23 cellular contexts compared by ENCODE assay signal in genomic region chr10:71539564-71540118, GRCh38.
"Had no signal": no experiment of that assay in that cellular context is flagged by ENCODE, and none has a peak within 500 bp of the region (broad histone marks: within the 10 kb centered on the region; RNA-seq: fewer than 3 reads in every experiment).

No MANE protein-coding gene starts in this region.

- H3K27me3 ChIP-seq: dorsolateral prefrontal cortex, gastrocnemius medialis, heart right ventricle, left lung, pancreas, uterus had no signal

- H3K4me1 Mint-ChIP-seq: immature natural killer cell, memory B cell, natural killer cell had no signal

- H3K36me3 Mint-ChIP-seq: immature natural killer cell, memory B cell, mesothelial cell of epicardium, natural killer cell had no signal

- H3K4me1 ChIP-seq: gastrocnemius medialis, left lung, lower lobe of right lung, pancreas, uterus had no signal

- H3K27ac Mint-ChIP-seq: immature natural killer cell, memory B cell, mesothelial cell of epicardium, natural killer cell, progenitor cell of endocrine pancreas had no signal

- FAIRE-seq: endometrium, pancreas, small intestine had no signal

- H3K9me3 Mint-ChIP-seq: immature natural killer cell, memory B cell, mesothelial cell of epicardium, natural killer cell, neural crest cell had no signal

- H3K27ac ChIP-seq: dorsolateral prefrontal cortex, gastrocnemius medialis, heart right ventricle, left lung, lower lobe of right lung, pancreas, uterus had no signal

- DNase-seq: cortex of kidney; dorsolateral prefrontal cortex; effector CD8-positive, alpha-beta T cell; gastrocnemius medialis; heart right ventricle; hypothalamus; immature natural killer cell; lower lobe of right lung; natural killer cell; occipital lobe; pancreas; small intestine; stimulated activated CD4-positive, alpha-beta T cell treated with anti-CD3 and anti-CD28 coated beads, Interleukin-2, amount 100 ng/mL, for 48 hours; stimulated activated naive CD4-positive, alpha-beta T cell treated with Interleukin-2 at 50 U/mL for 16 hours; trophoblast cell; uterus had no signal

- H3K4me3 ChIP-seq: dorsolateral prefrontal cortex, gastrocnemius medialis, heart right ventricle, left lung, lower lobe of right lung, pancreas, uterus had no signal

- H3K9me3 ChIP-seq: gastrocnemius medialis, heart right ventricle, left lung, lower lobe of right lung, pancreas, uterus had no signal

- ATAC-seq: gastrocnemius medialis, heart right ventricle, left lung, lower lobe of right lung, natural killer cell, pancreas, right cardiac atrium had no signal

- H3K4me3 Mint-ChIP-seq: immature natural killer cell, memory B cell, mesothelial cell of epicardium, natural killer cell, neural crest cell had no signal

- H3K36me3 ChIP-seq: gastrocnemius medialis, heart right ventricle, left lung, lower lobe of right lung, pancreas, uterus had no signal
